ENCODE assay signal across 22 cellular contexts in genomic region chrX:138534410-138534809, GRCh38.
DNase-seq lines count a peak whose midpoint lies in the region; TF ChIP-seq lines count a peak whose summit lies in the region.
"Had no signal": no experiment of that assay in that cellular context is flagged by ENCODE, and none has a peak within 500 bp of the region (broad histone marks: within the 10 kb centered on the region; RNA-seq: fewer than 3 reads in every experiment).

No MANE protein-coding gene starts in this region.

- H2BK12ac ChIP-seq in neuronal stem cell (ENCODE audit: low read length): no peak overlapping the region

- H3K4me3 Mint-ChIP-seq in chondrocyte (ENCODE audit: unreplicated experiment): no peak overlapping the region
- no peak overlapping the region for H3K4me3 Mint-ChIP-seq in T-helper 2 cell treated with Interferon-gamma antibody and Interleukin-4, amounts not matched to agents 5 μg/mL and 100 μg/mL, for 36 hours
- H3K4me3 Mint-ChIP-seq: CD14-positive monocyte; CD4-positive, alpha-beta memory T cell; CD4-positive, CD25-positive, alpha-beta regulatory T cell; CD8-positive, alpha-beta memory T cell had no signal

- no peak overlapping the region for H3K4me3 ChIP-seq in neuronal stem cell (ENCODE audit: low read length in 2 of 2)
- H3K4me3 ChIP-seq: BLaER1, GM12878 had no signal

- H2AK5ac ChIP-seq in neuronal stem cell (ENCODE audit: low read depth, low read length): no peak overlapping the region

- no peak overlapping the region for H3K4me2 ChIP-seq in neuronal stem cell (ENCODE audit: insufficient read depth, low read length, poor library complexity, severe bottlenecking)
- H3K4me2 ChIP-seq: BLaER1 had no signal

- H3K79me1 ChIP-seq in neuronal stem cell (ENCODE audit: low read depth, low read length): no peaks in the 10 kb centered on the region

- no peak overlapping the region for H3K9ac ChIP-seq in neuronal stem cell (ENCODE audit: low read depth, low read length, poor library complexity)
- H3K9ac ChIP-seq: BLaER1 had no signal

- no peak overlapping the region for H3K4ac ChIP-seq in neuronal stem cell (ENCODE audit: low read length)

- H4K8ac ChIP-seq in neuronal stem cell (ENCODE audit: low read depth, low read length): no peak overlapping the region

- H3K4me1 Mint-ChIP-seq in chondrocyte (ENCODE audit: low read depth): no peaks in the 10 kb centered on the region
- H3K4me1 Mint-ChIP-seq in T-helper 2 cell treated with Interferon-gamma antibody and Interleukin-4, amounts not matched to agents 5 μg/mL and 100 μg/mL, for 36 hours (ENCODE audit: low read depth): no peaks in the 10 kb centered on the region
- H3K4me1 Mint-ChIP-seq: CD14-positive monocyte; CD4-positive, alpha-beta memory T cell; CD4-positive, CD25-positive, alpha-beta regulatory T cell; CD8-positive, alpha-beta memory T cell had no signal

- H3K27ac ChIP-seq in neuronal stem cell (replicated peaks; ENCODE audit: low read length): no peak overlapping the region
- H3K27ac ChIP-seq: BLaER1 had no signal

- no peak overlapping the region for H3K27ac Mint-ChIP-seq in chondrocyte (ENCODE audit: unreplicated experiment)
- no peak overlapping the region for H3K27ac Mint-ChIP-seq in T-helper 2 cell treated with Interferon-gamma antibody and Interleukin-4, amounts not matched to agents 5 μg/mL and 100 μg/mL, for 36 hours
- H3K27ac Mint-ChIP-seq: CD14-positive monocyte; CD4-positive, alpha-beta memory T cell; CD4-positive, CD25-positive, alpha-beta regulatory T cell; CD8-positive, alpha-beta memory T cell had no signal

- no peak overlapping the region for H2BK5ac ChIP-seq in neuronal stem cell (ENCODE audit: low read length)

- H4K91ac ChIP-seq in neuronal stem cell (ENCODE audit: low read depth, low read length, poor library complexity): no peak overlapping the region

- no peaks in the 10 kb centered on the region for H3K36me3 ChIP-seq in neuronal stem cell (replicated peaks in 1 of 2; ENCODE audit: control insufficient read depth in 2 of 2, insufficient read depth in 2 of 2, low read length in 2 of 2)
- H3K36me3 ChIP-seq: BE2C, BLaER1 had no signal

- no peaks in the 10 kb centered on the region for H3K27me3 ChIP-seq in neuronal stem cell (ENCODE audit: control insufficient read depth in 3 of 3, insufficient read depth in 3 of 3, low read depth in 1 of 3, low read length in 3 of 3)
- H3K27me3 ChIP-seq: BE2C had no signal

- no peaks in the 10 kb centered on the region for H3K9me3 ChIP-seq in neuronal stem cell (replicated peaks in 1 of 2; ENCODE audit: control insufficient read depth in 2 of 2, insufficient read depth in 1 of 2, low read depth in 1 of 2, low read length in 2 of 2)
- H3K9me3 ChIP-seq: BE2C, BLaER1 had no signal

- no peak overlapping the region for H2AFZ ChIP-seq in neuronal stem cell (ENCODE audit: low read length)

- H3K23ac ChIP-seq in neuronal stem cell (ENCODE audit: low read depth, low read length, poor library complexity): no peak overlapping the region

- H3K9me3 Mint-ChIP-seq in chondrocyte (ENCODE audit: low read depth): peaks cover 24% of the 10 kb centered on the region
- no peaks in the 10 kb centered on the region for H3K9me3 Mint-ChIP-seq in T-helper 2 cell treated with Interferon-gamma antibody and Interleukin-4, amounts not matched to agents 5 μg/mL and 100 μg/mL, for 36 hours

- in situ Hi-C loops in G401 (cut with HindIII; ENCODE audit: low sequenced_read_pairs): no loop called here

- H2BK120ac ChIP-seq in neuronal stem cell (ENCODE audit: low read depth, low read length): no peak overlapping the region

- H3K18ac ChIP-seq in neuronal stem cell (ENCODE audit: low read length): peak overlapping the region; percentile 57

- DNase-seq in chondrocyte (ENCODE audit: low spot score) (peak; percentile 51), neuronal stem cell (ENCODE audit: low spot score) (no peak), posterior vena cava (ENCODE audit: low spot score) (peak; percentile 51), DMS79 (lab: John Stamatoyannopoulos, UW) (no peak), G401 (ENCODE audit: low spot score) (no peak)
- no peak for DNase-seq in T-helper 2 cell treated with Interferon-gamma antibody and Interleukin-4, amounts not matched to agents 5 μg/mL and 100 μg/mL, for 36 hours (ENCODE audit: low spot score)
- DNase-seq: 8988T; ACHN; BE2C; C1 segment of cervical spinal cord; CD4-positive, alpha-beta memory T cell; CD4-positive, CD25-positive, alpha-beta regulatory T cell; CD8-positive, alpha-beta memory T cell; COR-L47; DMS 273 treated with DMSO at 0.1 percent for 48 hours; DMS153; DMS53; DMS79 treated with DMSO at 0.1 percent for 48 hours; GDM1 had no signal

- no peak for TF ChIP-seq CTCF in chondrocyte (IDR thresholded peaks at IDR 0.05)

- no CpG with 5 or more reads among the region's 2 CpGs for WGBS in neuronal stem cell (ENCODE audit: extremely low coverage in 2 of 2, insufficient read length in 2 of 2, insufficient replicate concordance in 1 of 2), 2 donors

- no peak overlapping the region for H3K14ac ChIP-seq in neuronal stem cell (ENCODE audit: low read length)

- intact Hi-C loops in posterior vena cava (cut with DNase I): no loop called here

- H2BK15ac ChIP-seq in neuronal stem cell (ENCODE audit: low read length): peak overlapping the region; percentile 49

- no peaks in the 10 kb centered on the region for H3K36me3 Mint-ChIP-seq in chondrocyte (ENCODE audit: low read depth)
- no peaks in the 10 kb centered on the region for H3K36me3 Mint-ChIP-seq in T-helper 2 cell treated with Interferon-gamma antibody and Interleukin-4, amounts not matched to agents 5 μg/mL and 100 μg/mL, for 36 hours (ENCODE audit: low read depth)
- H3K36me3 Mint-ChIP-seq: CD14-positive monocyte; CD4-positive, alpha-beta memory T cell; CD4-positive, CD25-positive, alpha-beta regulatory T cell; CD8-positive, alpha-beta memory T cell had no signal

- no peaks in the 10 kb centered on the region for H3K4me1 ChIP-seq in neuronal stem cell (ENCODE audit: control insufficient read depth in 2 of 2, insufficient read depth in 1 of 2, low read depth in 1 of 2, low read length in 2 of 2)
- H3K4me1 ChIP-seq: BE2C, BLaER1 had no signal

- no peaks in the 10 kb centered on the region for H3K27me3 Mint-ChIP-seq in chondrocyte (ENCODE audit: low read depth)
- no peaks in the 10 kb centered on the region for H3K27me3 Mint-ChIP-seq in T-helper 2 cell treated with Interferon-gamma antibody and Interleukin-4, amounts not matched to agents 5 μg/mL and 100 μg/mL, for 36 hours (ENCODE audit: low read depth)
- H3K27me3 Mint-ChIP-seq: CD4-positive, alpha-beta memory T cell; CD4-positive, CD25-positive, alpha-beta regulatory T cell had no signal

Comparison
In these comparisons a context has a peak if more than half of its experiments do, and no peak if none do; other contexts are left out.
1. DNase-seq: peak in chondrocyte (single experiment) and posterior vena cava (single experiment); none in neuronal stem cell (single experiment), DMS79 (single experiment), T-helper 2 cell treated with Interferon-gamma antibody and Interleukin-4, amounts not matched to agents 5 μg/mL and 100 μg/mL, for 36 hours (single experiment) and G401 (single experiment).